In genomic region chr6:89145962-89146747, GRCh38 we compare ENCODE assay signal across 8 cellular contexts. TPM values are rescaled to one million over a fixed set of nuclear protein-coding genes. Genes with fewer than 3 reads are reported as not detected.
DNase-seq lines count a peak whose midpoint lies in the region; ATAC-seq and TF ChIP-seq lines count a peak whose summit lies in the region.

TSS of gene PM20D2 (plus strand) at chr6:89146055. CDS start at chr6:89146145, 90 bp downstream.

- H2BK5ac ChIP-seq in neuronal stem cell (ENCODE audit: low read length), result peak within 1 kb of the TSS; percentile 39

- peak within 1 kb of the TSS; percentile 61 to 96 (median 77) for H3K4me3 ChIP-seq in Peyer's patch
- H3K4me3 ChIP-seq in fibroblast of pulmonary artery (replicated peaks; ENCODE audit: low read depth, low read length), result peak within 1 kb of the TSS; percentile 58
- peak within 1 kb of the TSS; percentile 62 to 86 for H3K4me3 ChIP-seq in neuronal stem cell (ENCODE audit: low read length in 2 of 2)

- no peaks in the 10 kb centered on the region for H3K9me3 ChIP-seq in Peyer's patch
- no peaks in the 10 kb centered on the region for H3K9me3 ChIP-seq in neuronal stem cell (replicated peaks in 1 of 2; ENCODE audit: control insufficient read depth in 2 of 2, insufficient read depth in 1 of 2, low read depth in 1 of 2, low read length in 2 of 2)

- peak within 1 kb of the TSS; percentile 93 for H2AFZ ChIP-seq in neuronal stem cell (ENCODE audit: low read length)

- TF ChIP-seq CTCF in Peyer's patch (IDR thresholded peaks at IDR 0.05) (peak in 1 of 6 experiments; percentile 4), fibroblast of pulmonary artery (IDR thresholded peaks at IDR 0.05; ENCODE audit: low read length, missing control alignments) (no peak)

- peak within 1 kb of the TSS; percentile 63 to 90 (median 84) for H3K27ac ChIP-seq in Peyer's patch
- H3K27ac ChIP-seq in neuronal stem cell (replicated peaks; ENCODE audit: low read length), result no peak within 1 kb of the TSS
- peak within 1 kb of the TSS; percentile 52 for H3K27ac ChIP-seq in substantia nigra (ENCODE audit: low read depth, low read length, poor library complexity, severe bottlenecking)

- H3K36me3 ChIP-seq in Peyer's patch (no peaks in the 10 kb centered on the region), neuronal stem cell (replicated peaks in 1 of 2; ENCODE audit: control insufficient read depth in 2 of 2, insufficient read depth in 2 of 2, low read length in 2 of 2) (no peaks in the 10 kb centered on the region)

- peak within 1 kb of the TSS; percentile 81 for H2BK120ac ChIP-seq in neuronal stem cell (ENCODE audit: low read depth, low read length)

- H3K9ac ChIP-seq in neuronal stem cell (ENCODE audit: low read depth, low read length, poor library complexity), result peak within 1 kb of the TSS; percentile 80

- ATAC-seq in GM19463 (IDR thresholded peaks at IDR 0.05; ENCODE audit: unreplicated experiment), result peak; percentile 73
- peak; percentile 12 for ATAC-seq in HG03575 (IDR thresholded peaks at IDR 0.05; ENCODE audit: extremely low read depth, insufficient number of reproducible peaks, low FRiP score, unreplicated experiment)

- H4K8ac ChIP-seq in neuronal stem cell (ENCODE audit: low read depth, low read length), result peak within 1 kb of the TSS; percentile 43

- H3K23ac ChIP-seq in neuronal stem cell (ENCODE audit: low read depth, low read length, poor library complexity), result peak within 1 kb of the TSS; percentile 65

- H3K27me3 ChIP-seq in Peyer's patch (no peaks in the 10 kb centered on the region), neuronal stem cell (ENCODE audit: control insufficient read depth in 3 of 3, insufficient read depth in 3 of 3, low read depth in 1 of 3, low read length in 3 of 3) (peaks cover 0 to 14% (median 0%) of the 10 kb centered on the region in 3 experiments)

- peak within 1 kb of the TSS; percentile 43 for H4K91ac ChIP-seq in neuronal stem cell (ENCODE audit: low read depth, low read length, poor library complexity)

- H3K79me1 ChIP-seq in neuronal stem cell (ENCODE audit: low read depth, low read length), result peaks cover 1% of the 10 kb centered on the region

- H2AK5ac ChIP-seq in neuronal stem cell (ENCODE audit: low read depth, low read length), result peak within 1 kb of the TSS; percentile 84

- H3K14ac ChIP-seq in neuronal stem cell (ENCODE audit: low read length), result peak within 1 kb of the TSS; percentile 97

- H3K4ac ChIP-seq in neuronal stem cell (ENCODE audit: low read length), result no peak within 1 kb of the TSS

- H3K4me1 ChIP-seq in Peyer's patch (no peaks in the 10 kb centered on the region), neuronal stem cell (ENCODE audit: control insufficient read depth in 2 of 2, insufficient read depth in 1 of 2, low read depth in 1 of 2, low read length in 2 of 2) (peaks cover 0 to 3% of the 10 kb centered on the region in 2 donors)

- H2BK15ac ChIP-seq in neuronal stem cell (ENCODE audit: low read length), result peak within 1 kb of the TSS; percentile 92

- peak within 1 kb of the TSS; percentile 96 for H3K4me2 ChIP-seq in neuronal stem cell (ENCODE audit: insufficient read depth, low read length, poor library complexity, severe bottlenecking)

- peak; percentile 94 for DNase-seq in D341Med (ENCODE audit: low spot score)
- peak; percentile 61 to 83 (median 79) for DNase-seq in Peyer's patch
- DNase-seq in activated T-helper 1 cell treated with anti-CD3 and anti-CD28 coated beads, Interleukin-2, amount 50 U/mL, for 16 hours (ENCODE audit: low read depth in 1 of 2, low spot score in 1 of 2), result peak; percentile 32 to 43
- peak; percentile 23 for DNase-seq in fibroblast of pulmonary artery (ENCODE audit: low read depth)
- DNase-seq in neuronal stem cell (ENCODE audit: low spot score), result peak; percentile 56
- peak in 45 of 49 donors; percentile 5 to 83 (median 36) for DNase-seq in substantia nigra (lab: John Stamatoyannopoulos, UW)

- H2BK12ac ChIP-seq in neuronal stem cell (ENCODE audit: low read length), result peak within 1 kb of the TSS; percentile 1

- peak in 1 of 2 donors; percentile 20 for TF ChIP-seq POLR2A in Peyer's patch (IDR thresholded peaks at IDR 0.05)

- peak within 1 kb of the TSS; percentile 97 for H3K18ac ChIP-seq in neuronal stem cell (ENCODE audit: low read length)

- whole genome bisulfite sequencing in neuronal stem cell (ENCODE audit: extremely low coverage in 2 of 2, insufficient read length in 2 of 2, insufficient replicate concordance in 1 of 2), 2 donors, result no CpG with 5 or more reads among the region's 103 CpGs

RNA-seq across cellular contexts. Expression of gene PM20D2, which starts in this region (rescaled TPM):
- total RNA-seq in Peyer's patch, result 10 to 100 TPM in 2 of 4 donors, 1 to 10 TPM in 2; 6.1 to 17.3 (median 9.3) TPM
- polyA plus RNA-seq in neuronal stem cell (2013, experiment 1 of 2), result 12.6 TPM
- 13.6 TPM for polyA plus RNA-seq in neuronal stem cell (2013, experiment 2 of 2)

Comparison
In these comparisons a context has a peak if more than half of its experiments do, and no peak if none do; other contexts are left out.
1. DNase-seq: peak in every context shown above with its lines; median percentile 94 in D341Med; 79 in Peyer's patch; 56 in neuronal stem cell; 38 in activated T-helper 1 cell treated with anti-CD3 and anti-CD28 coated beads, Interleukin-2, amount 50 U/mL, for 16 hours; 36 in substantia nigra; 23 in fibroblast of pulmonary artery.